Comparison of ENCODE assay signal across 24 cellular contexts in genomic region chr20:32429745-32430360, GRCh38.
"Had no signal": no experiment of that assay in that cellular context is flagged by ENCODE, and none has a peak within 500 bp of the region (broad histone marks: within the 10 kb centered on the region; RNA-seq: fewer than 3 reads in every experiment).

No MANE protein-coding gene starts in this region.

- H3K9me3 Mint-ChIP-seq: activated CD4-positive, alpha-beta T cell treated with anti-CD3 and anti-CD28 coated beads, Interleukin-2, amount 10 ng/mL, durations not matched to agents 7 days and 5 days; central memory CD8-positive, alpha-beta T cell; immature natural killer cell; naive B cell; stimulated activated effector memory CD8-positive, alpha-beta T cell treated with anti-CD3 and anti-CD28 coated beads, Interleukin-12 subunit alpha, Interleukin-12 subunit beta, amount 100 ng/mL, for 72 hours had no signal

- H3K27me3 Mint-ChIP-seq: activated CD4-positive, alpha-beta T cell treated with anti-CD3 and anti-CD28 coated beads, Interleukin-2, amount 10 ng/mL, durations not matched to agents 7 days and 5 days; central memory CD8-positive, alpha-beta T cell; naive B cell had no signal

- H3K4me3 ChIP-seq: adrenal gland, hepatocyte, lower lobe of right lung, skin epidermis, stomach, suprapubic skin, tibial nerve had no signal

- ATAC-seq: activated T-cell treated with anti-CD3 and anti-CD28 coated beads, Interleukin-2, amount 50 U/mL, for 72 hours; left lobe of liver; lower lobe of right lung; right cardiac atrium; stimulated activated effector memory CD8-positive, alpha-beta T cell treated with anti-CD3 and anti-CD28 coated beads, Interleukin-12 subunit alpha, Interleukin-12 subunit beta, amount 100 ng/mL, for 72 hours had no signal

- H3K27me3 ChIP-seq: adrenal gland, hepatocyte, stomach, suprapubic skin, tibial nerve had no signal

- H3K27ac ChIP-seq: adrenal gland, hepatocyte, lower lobe of right lung, parathyroid adenoma, stomach, suprapubic skin, WERI-Rb-1 had no signal

- H3K4me1 ChIP-seq: adrenal gland, parathyroid adenoma, suprapubic skin had no signal

- DNase-seq: activated CD4-positive, alpha-beta T cell treated with anti-CD3 and anti-CD28 coated beads, Interleukin-2, amount 10 ng/mL, durations not matched to agents 7 days and 5 days; activated CD4-positive, CD25-positive, alpha-beta regulatory T cell treated with anti-CD3 and anti-CD28 coated beads, Interleukin-2, amount 50 U/mL, for 72 hours; activated effector memory CD4-positive, alpha-beta T cell treated with Interleukin-2 at 50 U/mL for 16 hours; activated naive CD4-positive, alpha-beta T cell treated with anti-CD3 and anti-CD28 coated beads, Interleukin-2, amount 50 U/mL, for 16 hours; activated T-cell treated with anti-CD3 and anti-CD28 coated beads, Interleukin-2, amount 50 U/mL, for 72 hours; adrenal gland; effector memory CD4-positive, alpha-beta T cell; glutamatergic neuron; immature natural killer cell; lower lobe of right lung; naive B cell; nucleus accumbens; right cardiac atrium; stimulated activated CD4-positive, alpha-beta T cell treated with anti-CD3 and anti-CD28 coated beads, Interleukin-1b, Interleukin-23, amount 100 ng/mL, for 48 hours; stomach; WERI-Rb-1 had no signal

- H3K4me3 Mint-ChIP-seq: activated CD4-positive, alpha-beta T cell treated with anti-CD3 and anti-CD28 coated beads, Interleukin-2, amount 10 ng/mL, durations not matched to agents 7 days and 5 days; activated T-cell treated with anti-CD3 and anti-CD28 coated beads, Interleukin-2, amount 50 U/mL, for 72 hours; central memory CD8-positive, alpha-beta T cell; immature natural killer cell; naive B cell; stimulated activated effector memory CD8-positive, alpha-beta T cell treated with anti-CD3 and anti-CD28 coated beads, Interleukin-12 subunit alpha, Interleukin-12 subunit beta, amount 100 ng/mL, for 72 hours had no signal

- H3K9me3 ChIP-seq: adrenal gland, lower lobe of right lung, stomach, suprapubic skin, tibial nerve had no signal

- H3K27ac Mint-ChIP-seq: activated CD4-positive, alpha-beta T cell treated with anti-CD3 and anti-CD28 coated beads, Interleukin-2, amount 10 ng/mL, durations not matched to agents 7 days and 5 days; activated T-cell treated with anti-CD3 and anti-CD28 coated beads, Interleukin-2, amount 50 U/mL, for 72 hours; immature natural killer cell had no signal
